ENCODE assay signal across 33 cellular contexts in the genomic region with DNA sequence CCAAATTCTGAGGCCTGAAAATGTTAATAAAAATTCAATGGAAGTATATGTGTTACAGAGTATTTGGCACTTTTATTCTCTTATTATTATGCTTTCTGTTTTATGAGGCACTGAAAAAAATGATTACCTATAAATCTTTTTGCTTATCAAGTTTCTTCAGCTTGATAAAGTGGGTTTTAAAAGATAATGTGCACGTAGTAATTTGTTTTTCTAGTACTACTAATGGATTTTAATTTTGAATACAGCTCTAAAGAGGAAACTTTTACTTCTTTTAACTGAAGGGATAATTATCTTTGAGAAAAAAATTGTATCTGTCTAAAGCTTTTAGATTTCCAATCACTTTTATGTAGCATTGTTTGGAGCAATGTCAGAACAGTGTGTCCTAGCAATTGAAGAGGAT.
"Had no signal": no experiment of that assay in that cellular context is flagged by ENCODE, and none has a peak within 500 bp of the region (broad histone marks: within the 10 kb centered on the region; RNA-seq: fewer than 3 reads in every experiment).

No MANE protein-coding gene starts in this region.

- H3K27me3 Mint-ChIP-seq: activated B cell treated with CpG ODN at 0.5 μM for 24 hours; activated CD8-positive, alpha-beta T cell treated with anti-CD3 and anti-CD28 coated beads for 36 hours; activated naive CD8-positive, alpha-beta T cell; activated T-helper 17 cell treated with anti-CD3 and anti-CD28 coated beads, Interleukin-2, amount 50 U/mL, for 72 hours; central memory CD8-positive, alpha-beta T cell; dendritic cell treated with granulocyte-macrophage colony-stimulating factor and Interleukin-4, amounts not matched to agents 40 ng/mL and 50 ng/mL, for 4 days; T-helper 17 cell had no signal

- H3K27ac Mint-ChIP-seq: activated B cell treated with CpG ODN at 0.5 μM for 24 hours; activated CD8-positive, alpha-beta T cell treated with anti-CD3 and anti-CD28 coated beads for 36 hours; activated naive CD8-positive, alpha-beta T cell; activated T-helper 17 cell treated with anti-CD3 and anti-CD28 coated beads, Interleukin-2, amount 50 U/mL, for 72 hours; dendritic cell treated with granulocyte-macrophage colony-stimulating factor and Interleukin-4, amounts not matched to agents 40 ng/mL and 50 ng/mL, for 4 days; endodermal cell; T-helper 17 cell; T-helper 2 cell treated with Interferon-gamma antibody and Interleukin-4, amounts not matched to agents 5 μg/mL and 100 μg/mL, for 36 hours had no signal

- H3K4me3 ChIP-seq: coronary artery, dorsolateral prefrontal cortex had no signal

- ATAC-seq: activated CD4-positive, CD25-positive, alpha-beta regulatory T cell treated with anti-CD3 and anti-CD28 coated beads, Interleukin-2, amount 50 U/mL, for 24 hours; activated CD8-positive, alpha-beta T cell treated with anti-CD3 and anti-CD28 coated beads for 36 hours; activated T-cell treated with anti-CD3 and anti-CD28 coated beads, Interleukin-2, amount 50 U/mL, for 4 hours; activated T-helper 17 cell treated with anti-CD3 and anti-CD28 coated beads, Interleukin-2, amount 50 U/mL, for 72 hours; esophagus mucosa; T-helper 17 cell had no signal

- H3K9me3 Mint-ChIP-seq: activated B cell treated with CpG ODN at 0.5 μM for 24 hours; activated CD8-positive, alpha-beta T cell treated with anti-CD3 and anti-CD28 coated beads for 36 hours; activated T-cell treated with anti-CD3 and anti-CD28 coated beads, Interleukin-2, amount 50 U/mL, for 4 hours; activated T-helper 17 cell treated with anti-CD3 and anti-CD28 coated beads, Interleukin-2, amount 50 U/mL, for 72 hours; central memory CD8-positive, alpha-beta T cell; dendritic cell treated with granulocyte-macrophage colony-stimulating factor and Interleukin-4, amounts not matched to agents 40 ng/mL and 50 ng/mL, for 4 days; endodermal cell; T-helper 2 cell treated with Interferon-gamma antibody and Interleukin-4, amounts not matched to agents 5 μg/mL and 100 μg/mL, for 36 hours had no signal

- DNase-seq: activated B cell treated with CpG ODN at 0.5 μM for 24 hours; activated CD4-positive, alpha-beta T cell treated with anti-CD3 and anti-CD28 coated beads for 48 hours; activated CD4-positive, alpha-beta T cell treated with anti-CD3 and anti-CD28 coated beads, Interleukin-2, amount 50 U/mL, for 1 hour; activated CD4-positive, alpha-beta T cell treated with anti-CD3 and anti-CD28 coated beads, Interleukin-2, amount 50 U/mL, for 48 hours; activated CD8-positive, alpha-beta memory T cell treated with anti-CD3 and anti-CD28 coated beads for 24 hours; activated CD8-positive, alpha-beta T cell treated with anti-CD3 and anti-CD28 coated beads for 36 hours; activated effector memory CD4-positive, alpha-beta T cell treated with Interleukin-2 at 50 U/mL for 16 hours; activated gamma-delta T cell treated with Interleukin-2 at 50 U/mL for 16 hours; activated naive CD4-positive, alpha-beta T cell treated with anti-CD3 and anti-CD28 coated beads, Interleukin-2, amount 50 U/mL, for 16 hours; activated naive CD4-positive, alpha-beta T cell treated with Interleukin-2 at 50 U/mL for 16 hours; activated T-cell treated with anti-CD3 and anti-CD28 coated beads, Interleukin-2, amount 50 U/mL, for 4 hours; amniotic stem cell; anterior cingulate cortex; brain microvascular endothelial cell; dorsolateral prefrontal cortex; effector memory CD4-positive, alpha-beta T cell; endodermal cell; foreskin fibroblast; head of caudate nucleus; T-helper 17 cell; T1000; WERI-Rb-1 had no signal

- H3K4me3 Mint-ChIP-seq: activated B cell treated with CpG ODN at 0.5 μM for 24 hours; activated CD8-positive, alpha-beta T cell treated with anti-CD3 and anti-CD28 coated beads for 36 hours; activated naive CD8-positive, alpha-beta T cell; activated T-cell treated with anti-CD3 and anti-CD28 coated beads, Interleukin-2, amount 50 U/mL, for 4 hours; activated T-helper 17 cell treated with anti-CD3 and anti-CD28 coated beads, Interleukin-2, amount 50 U/mL, for 72 hours; central memory CD8-positive, alpha-beta T cell; dendritic cell treated with granulocyte-macrophage colony-stimulating factor and Interleukin-4, amounts not matched to agents 40 ng/mL and 50 ng/mL, for 4 days; endodermal cell; T-helper 17 cell; T-helper 2 cell treated with Interferon-gamma antibody and Interleukin-4, amounts not matched to agents 5 μg/mL and 100 μg/mL, for 36 hours had no signal

- H3K27me3 ChIP-seq: brain microvascular endothelial cell, dorsolateral prefrontal cortex had no signal

- H3K4me1 Mint-ChIP-seq: activated B cell treated with CpG ODN at 0.5 μM for 24 hours; activated T-helper 17 cell treated with anti-CD3 and anti-CD28 coated beads, Interleukin-2, amount 50 U/mL, for 72 hours; central memory CD8-positive, alpha-beta T cell had no signal

- H3K27ac ChIP-seq: brain microvascular endothelial cell, coronary artery, WERI-Rb-1 had no signal

- FAIRE-seq: astrocyte, bronchial epithelial cell, frontal cortex had no signal

- H3K36me3 ChIP-seq: brain microvascular endothelial cell, WERI-Rb-1 had no signal
